In genomic region chr11:44628730-44629361, GRCh38 we compare ENCODE assay signal across 13 cellular contexts.
DNase-seq lines count a peak whose midpoint lies in the region; ATAC-seq and TF ChIP-seq lines count a peak whose summit lies in the region.
"Had no signal": no experiment of that assay in that cellular context is flagged by ENCODE, and none has a peak within 500 bp of the region (broad histone marks: within the 10 kb centered on the region; RNA-seq: fewer than 3 reads in every experiment).

No MANE protein-coding gene starts in this region.

- no peaks in the 10 kb centered on the region for H3K36me3 Mint-ChIP-seq in activated T-cell treated with anti-CD3 and anti-CD28 coated beads, Interleukin-2, amount 50 U/mL, for 24 hours (ENCODE audit: low read depth)
- peaks cover 0 to 11% (median 0%) of the 10 kb centered on the region in 5 donors for H3K36me3 Mint-ChIP-seq in naive thymus-derived CD4-positive, alpha-beta T cell

- H3K4me1 Mint-ChIP-seq in activated T-cell treated with anti-CD3 and anti-CD28 coated beads, Interleukin-2, amount 50 U/mL, for 24 hours (ENCODE audit: low read depth) = peaks cover 15% of the 10 kb centered on the region
- H3K4me1 Mint-ChIP-seq in naive thymus-derived CD4-positive, alpha-beta T cell = peaks cover 5 to 27% (median 10%) of the 10 kb centered on the region in 7 donors

- no peaks in the 10 kb centered on the region for H3K36me3 ChIP-seq in gastroesophageal sphincter
- no peaks in the 10 kb centered on the region for H3K36me3 ChIP-seq in subcutaneous abdominal adipose tissue (ENCODE audit: control insufficient read depth in 5 of 5, insufficient read depth in 5 of 5, low read length in 5 of 5)
- no peaks in the 10 kb centered on the region for H3K36me3 ChIP-seq in naive thymus-derived CD4-positive, alpha-beta T cell (ENCODE audit: control insufficient read depth in 2 of 3, insufficient read depth in 3 of 3, low read length in 3 of 3)

- peak; percentile 24 for DNase-seq in activated T-cell treated with anti-CD3 and anti-CD28 coated beads, Interleukin-2, amount 50 U/mL, for 24 hours
- DNase-seq in activated T-cell treated with anti-CD3 and anti-CD28 coated beads for 4 hours = no peak
- no peak for DNase-seq in NCI-H2029 (lab: John Stamatoyannopoulos, UW)
- DNase-seq in naive thymus-derived CD4-positive, alpha-beta T cell = no peak
- DNase-seq: IMR-90; mesendoderm; NCI-H187 treated with DMSO at 0.1 percent for 48 hours; stimulated activated CD4-positive, alpha-beta T cell treated with anti-CD3 and anti-CD28 coated beads, Interleukin-4, amount 100 ng/mL, for 24 hours had no signal

- no peak overlapping the region for H3K27ac Mint-ChIP-seq in activated T-cell treated with anti-CD3 and anti-CD28 coated beads, Interleukin-2, amount 50 U/mL, for 24 hours
- H3K27ac Mint-ChIP-seq in naive thymus-derived CD4-positive, alpha-beta T cell = peak overlapping the region in 2 of 9 donors; percentile 26 to 33
- H3K27ac Mint-ChIP-seq: activated CD4-positive, alpha-beta T cell treated with anti-CD3 and anti-CD28 coated beads for 36 hours had no signal

- no peak overlapping the region for H3K9ac ChIP-seq in subcutaneous abdominal adipose tissue (ENCODE audit: low read length in 5 of 5)

- POLR2A ChIA-PET in naive thymus-derived CD4-positive, alpha-beta T cell (lab: Charles Lee) = no interaction called here

- no peak for TF ChIP-seq POLR2A in gastroesophageal sphincter (IDR thresholded peaks at IDR 0.05)

- H3K27ac ChIP-seq in gastroesophageal sphincter = peak overlapping the region in 3 of 4 donors; percentile 77 to 81 (median 80)
- peak overlapping the region; percentile 50 for H3K27ac ChIP-seq in subcutaneous abdominal adipose tissue (ENCODE audit: low read depth, low read length)
- no peak overlapping the region for H3K27ac ChIP-seq in naive thymus-derived CD4-positive, alpha-beta T cell (ENCODE audit: low read depth, low read length)

- 90 to 92% methylated on average over 2 to 6 of the region's 6 CpGs for WGBS in gastroesophageal sphincter (ENCODE audit: low coverage in 1 of 2), 2 donors

- no peak overlapping the region for H3K4me3 ChIP-seq in gastroesophageal sphincter
- H3K4me3 ChIP-seq in subcutaneous abdominal adipose tissue (ENCODE audit: low read depth in 1 of 5, low read length in 5 of 5) = no peak overlapping the region
- no peak overlapping the region for H3K4me3 ChIP-seq in naive thymus-derived CD4-positive, alpha-beta T cell (ENCODE audit: low read length)

- no peak overlapping the region for H3K4me3 Mint-ChIP-seq in activated T-cell treated with anti-CD3 and anti-CD28 coated beads, Interleukin-2, amount 50 U/mL, for 24 hours
- H3K4me3 Mint-ChIP-seq in naive thymus-derived CD4-positive, alpha-beta T cell = no peak overlapping the region
- H3K4me3 Mint-ChIP-seq: activated CD4-positive, alpha-beta T cell treated with anti-CD3 and anti-CD28 coated beads for 36 hours had no signal

- TF ChIP-seq EP300 in gastroesophageal sphincter (IDR thresholded peaks at IDR 0.05) = no peak

- CTCF ChIA-PET in naive thymus-derived CD4-positive, alpha-beta T cell (lab: Charles Lee) = interaction anchor here (0.9 to 1.7 kb wide), 3 partner anchors 12 to 72 kb away, joined by 3 to 4 read pairs (median 3); no protein-coding TSS in a partner anchor

- peaks cover 6% of the 10 kb centered on the region for H3K27me3 Mint-ChIP-seq in activated T-cell treated with anti-CD3 and anti-CD28 coated beads, Interleukin-2, amount 50 U/mL, for 24 hours
- peaks cover 0 to 5% (median 0%) of the 10 kb centered on the region in 5 donors for H3K27me3 Mint-ChIP-seq in naive thymus-derived CD4-positive, alpha-beta T cell
- H3K27me3 Mint-ChIP-seq: activated CD4-positive, alpha-beta T cell treated with anti-CD3 and anti-CD28 coated beads for 36 hours had no signal

- ATAC-seq in HG03103 (IDR thresholded peaks at IDR 0.05; ENCODE audit: low read depth, unreplicated experiment) (peak; percentile 3), gastroesophageal sphincter (no peak), HG03432 (IDR thresholded peaks at IDR 0.05; ENCODE audit: unreplicated experiment) (no peak)
- no peak for ATAC-seq in naive thymus-derived CD4-positive, alpha-beta T cell
- ATAC-seq: activated CD4-positive, alpha-beta T cell treated with anti-CD3 and anti-CD28 coated beads for 36 hours had no signal

- no peak for TF ChIP-seq CTCF in gastroesophageal sphincter (IDR thresholded peaks at IDR 0.05)

- H3K27me3 ChIP-seq in gastroesophageal sphincter = no peaks in the 10 kb centered on the region
- H3K27me3 ChIP-seq in subcutaneous abdominal adipose tissue (ENCODE audit: control insufficient read depth in 5 of 5, insufficient read depth in 4 of 5, low read length in 5 of 5) = peaks cover 0 to 2% (median 0%) of the 10 kb centered on the region in 5 donors
- H3K27me3 ChIP-seq in naive thymus-derived CD4-positive, alpha-beta T cell (ENCODE audit: control insufficient read depth in 2 of 2, insufficient read depth in 2 of 2, low read length in 2 of 2) = no peaks in the 10 kb centered on the region

- H3K9me3 Mint-ChIP-seq in activated T-cell treated with anti-CD3 and anti-CD28 coated beads, Interleukin-2, amount 50 U/mL, for 24 hours = peaks cover 3% of the 10 kb centered on the region
- peaks cover 0 to 7% (median 2%) of the 10 kb centered on the region in 11 donors for H3K9me3 Mint-ChIP-seq in naive thymus-derived CD4-positive, alpha-beta T cell

- H3K4me1 ChIP-seq in gastroesophageal sphincter = peaks cover 0 to 62% (median 14%) of the 10 kb centered on the region in 3 donors
- H3K4me1 ChIP-seq in subcutaneous abdominal adipose tissue (ENCODE audit: control insufficient read depth in 5 of 5, insufficient read depth in 5 of 5, low read length in 5 of 5) = peaks cover 15 to 74% (median 24%) of the 10 kb centered on the region in 5 donors
- H3K4me1 ChIP-seq in naive thymus-derived CD4-positive, alpha-beta T cell (ENCODE audit: control insufficient read depth in 2 of 2, insufficient read depth in 2 of 2, low read length in 2 of 2) = no peaks in the 10 kb centered on the region

- intact Hi-C loops in naive thymus-derived CD4-positive, alpha-beta T cell (cut with micrococcal nuclease) = no loop called here

- H3K9me3 ChIP-seq in gastroesophageal sphincter = no peaks in the 10 kb centered on the region
- H3K9me3 ChIP-seq in subcutaneous abdominal adipose tissue (ENCODE audit: control insufficient read depth in 5 of 5, low read length in 5 of 5) = peaks cover 0 to 11% (median 4%) of the 10 kb centered on the region in 5 donors
- H3K9me3 ChIP-seq in naive thymus-derived CD4-positive, alpha-beta T cell (ENCODE audit: control insufficient read depth in 2 of 3, low read length in 3 of 3) = no peaks in the 10 kb centered on the region
